8 cellular contexts compared by ENCODE assay signal in genomic region chr5:170100051-170100943, GRCh38. TPM values are rescaled to one million over a fixed set of nuclear protein-coding genes. Genes with fewer than 3 reads are reported as not detected.
DNase-seq lines count a peak whose midpoint lies in the region; ATAC-seq and TF ChIP-seq lines count a peak whose summit lies in the region.

No MANE protein-coding gene starts in this region.

- H3K27me3 ChIP-seq in lower lobe of right lung (ENCODE audit: low read depth): no peaks in the 10 kb centered on the region

- no peaks in the 10 kb centered on the region for H3K36me3 ChIP-seq in lower lobe of right lung

- H3K27ac ChIP-seq in lower lobe of right lung: no peak overlapping the region

- DNase-seq in DMS53 (lab: John Stamatoyannopoulos, UW) (peak; percentile 73), NCI-H748 (lab: John Stamatoyannopoulos, UW; ENCODE audit: unreplicated experiment) (peak; percentile 84), dermis microvascular lymphatic vessel endothelial cell (ENCODE audit: low read depth in 2 of 2) (peak; percentile 55 to 83), lower lobe of right lung (peak; percentile 69)
- peak; percentile 36 to 52 for DNase-seq in activated CD4-positive, alpha-beta T cell treated with anti-CD3 and anti-CD28 coated beads, Interleukin-2, amount 50 U/mL, for 24 hours (ENCODE audit: low read depth in 1 of 2, low spot score in 1 of 2)
- DNase-seq in stimulated activated CD8-positive, alpha-beta memory T cell treated with anti-CD3 and anti-CD28 coated beads, Interleukin-12 subunit alpha, Interleukin-12 subunit beta, amount 100 ng/mL, for 1 hour (ENCODE audit: low read depth): peak; percentile 53

- intact Hi-C loops in lower lobe of right lung (cut with DNase I): loop anchor here (5.0 kb wide), 1 partner anchor 77 kb away; no protein-coding TSS in a partner anchor

- peak; percentile 67 for TF ChIP-seq CTCF in lower lobe of right lung (IDR thresholded peaks at IDR 0.05)

- ATAC-seq in HG02759 (IDR thresholded peaks at IDR 0.05; ENCODE audit: unreplicated experiment) (peak; percentile 60), lower lobe of right lung (peak in 1 of 2 donors; percentile 58), HG03135 (IDR thresholded peaks at IDR 0.05; ENCODE audit: unreplicated experiment) (no peak)

- H3K4me3 ChIP-seq in lower lobe of right lung: no peak overlapping the region

- H3K4me1 ChIP-seq in lower lobe of right lung: no peaks in the 10 kb centered on the region

- no peaks in the 10 kb centered on the region for H3K9me3 ChIP-seq in lower lobe of right lung

RNA-seq across cellular contexts. Expression of gene FOXI1, which starts 5.4 kb away (rescaled TPM):
- not detected in 2 replicates for total RNA-seq in dermis microvascular lymphatic vessel endothelial cell
- total RNA-seq in lower lobe of right lung: not detected
